ENCODE assay signal across 13 cellular contexts in the genomic region with DNA sequence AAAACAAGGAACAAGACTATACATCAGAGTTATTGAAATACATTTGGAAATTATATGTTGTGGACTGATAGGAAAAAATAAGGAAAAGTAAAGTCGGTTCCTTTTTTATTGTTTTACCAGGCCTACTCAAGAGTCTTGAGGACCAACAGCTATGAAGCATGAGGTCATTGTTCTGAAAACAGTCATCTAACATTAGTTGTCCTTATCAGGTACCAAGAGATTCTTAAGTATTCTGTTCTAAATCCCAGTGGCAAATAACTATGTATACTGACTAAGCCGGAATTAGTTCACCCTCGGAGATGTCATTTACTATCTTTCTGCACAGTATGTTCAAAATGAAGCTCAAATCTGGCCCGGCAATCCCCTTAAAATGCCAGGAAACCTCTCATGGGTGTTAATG. TPM values are rescaled to one million over a fixed set of nuclear protein-coding genes. Genes with fewer than 3 reads are reported as not detected.
DNase-seq lines count a peak whose midpoint lies in the region; ATAC-seq and TF ChIP-seq lines count a peak whose summit lies in the region.
"Had no signal": no experiment of that assay in that cellular context is flagged by ENCODE, and none has a peak within 500 bp of the region (broad histone marks: within the 10 kb centered on the region; RNA-seq: fewer than 3 reads in every experiment).

No MANE protein-coding gene starts in this region.

- H3K4me3 ChIP-seq in gastrocnemius medialis (peak overlapping the region; percentile 28 to 54 (median 36)), lower leg skin (ENCODE audit: low read depth, poor library complexity, severe bottlenecking) (no peak overlapping the region)
- H3K4me3 ChIP-seq: colonic mucosa, GM12878 had no signal

- in situ Hi-C loops in gastrocnemius medialis (cut with MboI; ENCODE audit: low sequenced_read_pairs in 4 of 4), result no loop called here

- H3K36me3 ChIP-seq in ES-I3 (ENCODE audit: insufficient read depth, low read length) (no peaks in the 10 kb centered on the region), gastrocnemius medialis (no peaks in the 10 kb centered on the region)
- H3K36me3 ChIP-seq: colonic mucosa had no signal

- no peaks in the 10 kb centered on the region for H3K27me3 ChIP-seq in gastrocnemius medialis
- H3K27me3 ChIP-seq: colonic mucosa had no signal

- no peaks in the 10 kb centered on the region for H3K4me1 ChIP-seq in ES-I3 (ENCODE audit: insufficient read depth, low read length)
- no peaks in the 10 kb centered on the region for H3K4me1 ChIP-seq in gastrocnemius medialis
- H3K4me1 ChIP-seq: colonic mucosa had no signal

- no peak for TF ChIP-seq POLR2A in gastrocnemius medialis (IDR thresholded peaks at IDR 0.05)
- no peak for TF ChIP-seq POLR2A in lower leg skin (IDR thresholded peaks at IDR 0.05)

- peak overlapping the region; percentile 0 for H3K27ac Mint-ChIP-seq in chondrocyte (ENCODE audit: unreplicated experiment)
- H3K27ac Mint-ChIP-seq: CD8-positive, alpha-beta memory T cell had no signal

- DNase-seq in chondrocyte (ENCODE audit: low spot score) (no peak), iris pigment epithelial cell (ENCODE audit: low read depth) (peak; percentile 42), gastrocnemius medialis (no peak), lower leg skin (ENCODE audit: low spot score in 2 of 2) (no peak), GDM1 (lab: John Stamatoyannopoulos, UW) (no peak), GM10266 (ENCODE audit: extremely low spot score) (no peak)
- no peak for DNase-seq in activated naive CD4-positive, alpha-beta T cell treated with Interleukin-2 at 50 U/mL for 16 hours
- DNase-seq: activated T-cell treated with anti-CD3 and anti-CD28 coated beads, Interleukin-2, amount 50 U/mL, for 1 hour; CD8-positive, alpha-beta memory T cell; colonic mucosa; stimulated activated CD4-positive, alpha-beta T cell treated with anti-CD3 and anti-CD28 coated beads, Interleukin-1b, Interleukin-23, amount 100 ng/mL, for 48 hours had no signal

- TF ChIP-seq CTCF in chondrocyte (IDR thresholded peaks at IDR 0.05) (no peak), gastrocnemius medialis (IDR thresholded peaks at IDR 0.05 in 4 of 5, conservative IDR thresholded peaks at IDR 0.05 in 1 of 5) (no peak), lower leg skin (IDR thresholded peaks at IDR 0.05) (no peak), GM10266 (IDR thresholded peaks at IDR 0.05; ENCODE audit: control insufficient read depth, insufficient read depth, low read depth, missing control alignments) (no peak)

- H3K9ac ChIP-seq in ES-I3 (ENCODE audit: low read depth, low read length), result peak overlapping the region; percentile 73

- peaks cover 13% of the 10 kb centered on the region for H3K4me1 Mint-ChIP-seq in chondrocyte (ENCODE audit: low read depth)
- H3K4me1 Mint-ChIP-seq: CD8-positive, alpha-beta memory T cell had no signal

- 76 to 77% methylated on average over 4 of the region's 4 CpGs for WGBS in lower leg skin, 2 donors

- no peaks in the 10 kb centered on the region for H3K36me3 Mint-ChIP-seq in chondrocyte (ENCODE audit: low read depth)
- H3K36me3 Mint-ChIP-seq: CD8-positive, alpha-beta memory T cell had no signal

- intact Hi-C loops in gastrocnemius medialis (cut with DNase I; ENCODE audit: low total_unique reads) (no loop called here), lower leg skin (cut with DNase I; ENCODE audit: low total_unique reads) (no loop called here)

- H3K9me3 ChIP-seq in ES-I3 (ENCODE audit: control insufficient read depth, insufficient read depth, low read length) (no peaks in the 10 kb centered on the region), gastrocnemius medialis (no peaks in the 10 kb centered on the region)
- H3K9me3 ChIP-seq: colonic mucosa had no signal

- no peak for ATAC-seq in gastrocnemius medialis
- ATAC-seq: GM12878 had no signal

- H3K27me3 Mint-ChIP-seq in chondrocyte (ENCODE audit: low read depth), result no peaks in the 10 kb centered on the region
- H3K27me3 Mint-ChIP-seq: CD8-positive, alpha-beta memory T cell had no signal

- peak overlapping the region; percentile 82 for H3K4me3 Mint-ChIP-seq in chondrocyte (ENCODE audit: unreplicated experiment)
- H3K4me3 Mint-ChIP-seq: CD8-positive, alpha-beta memory T cell had no signal

- H3K27ac ChIP-seq in gastrocnemius medialis, result peak overlapping the region; percentile 68 to 79 (median 69)
- H3K27ac ChIP-seq: colonic mucosa had no signal

- H3K9me3 Mint-ChIP-seq in chondrocyte (ENCODE audit: low read depth), result no peaks in the 10 kb centered on the region

RNA-seq across cellular contexts. Expression of gene ADGRL4, which starts 0.6 kb away (rescaled TPM):
- total RNA-seq in chondrocyte (4.9 to 6.9 TPM (median 5.7 TPM) in 3 replicates), gastrocnemius medialis (10 to 100 TPM; 13.4 to 31.9 (median 14.0) TPM), lower leg skin (10 to 100 TPM in 2 of 4 donors, 1 to 10 TPM in 2; 6.7 to 16.6 (median 9.7) TPM)
- total RNA-seq: CD8-positive, alpha-beta memory T cell; GM12878 had no signal
